In the genomic region with DNA sequence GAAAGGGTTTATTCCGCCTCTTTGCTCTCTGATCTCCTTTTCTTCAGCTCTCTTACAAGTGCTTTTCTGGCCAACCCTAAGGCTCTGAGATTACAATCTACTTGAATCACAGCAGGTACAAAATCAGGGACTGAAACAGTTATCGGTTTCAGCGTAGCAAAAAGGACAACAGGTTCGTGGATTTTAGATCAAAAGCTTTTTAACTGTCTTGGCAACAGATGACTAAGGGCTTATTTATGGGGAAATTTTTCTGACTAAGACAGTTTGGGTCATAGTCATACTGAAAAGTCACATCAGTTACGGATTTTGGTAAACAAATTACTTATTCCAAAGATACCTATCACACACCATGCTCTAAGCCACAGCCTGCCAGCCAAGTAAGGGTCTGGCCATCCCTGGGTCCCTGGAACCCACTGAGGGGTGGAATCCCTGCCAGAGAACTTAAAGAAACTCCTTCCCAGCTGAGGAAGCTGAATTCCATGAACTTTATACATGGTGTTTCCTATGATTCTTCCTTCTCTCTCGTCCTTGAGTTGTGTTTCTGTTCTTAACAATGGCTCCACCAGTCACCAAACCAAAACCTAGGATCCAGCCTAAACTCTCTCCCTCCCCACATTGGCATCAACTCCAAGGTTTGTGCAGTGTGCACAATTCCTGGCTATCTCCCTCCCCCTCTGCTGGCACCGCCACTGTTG, we compare ENCODE assay signal across 8 cellular contexts.
DNase-seq lines count a peak whose midpoint lies in the region; ATAC-seq, FAIRE-seq and TF ChIP-seq lines count a peak whose summit lies in the region.

No MANE protein-coding gene starts in this region.

- no peak for FAIRE-seq in frontal cortex (lab: Jason Lieb, UNC)

- H3K4me3 ChIP-seq in HFF-Myc (replicated peaks; ENCODE audit: low read depth, low read length) = peak overlapping the region; percentile 66

- no peaks in the 10 kb centered on the region for H3K9me3 Mint-ChIP-seq in naive B cell

- TF ChIP-seq CTCF in HFF-Myc (IDR thresholded peaks at IDR 0.05; ENCODE audit: low read depth, low read length, missing control alignments) = no peak

- no peak for ATAC-seq in naive B cell (ENCODE audit: low read depth in 2 of 2)

- no peaks in the 10 kb centered on the region for H3K27me3 Mint-ChIP-seq in naive B cell

- DNase-seq in NCI-H2227 treated with DMSO at 0.1 percent for 48 hours (lab: John Stamatoyannopoulos, UW) (peak; percentile 38), NCI-H2227 (lab: John Stamatoyannopoulos, UW; ENCODE audit: unreplicated experiment) (no peak), HFF-Myc (ENCODE audit: extremely low read depth, low read depth) (no peak), NOMO-1 treated with DMSO at 0.1 percent for 48 hours (lab: John Stamatoyannopoulos, UW; ENCODE audit: unreplicated experiment) (peak; percentile 64), caudate nucleus (lab: John Stamatoyannopoulos, UW) (no peak), naive B cell (no peak), frontal cortex (ENCODE audit: low spot score in 2 of 2) (no peak), SHP77 treated with DMSO at 0.1 percent for 48 hours (lab: John Stamatoyannopoulos, UW) (no peak)

- peak overlapping the region; percentile 64 for H3K27ac ChIP-seq in caudate nucleus (ENCODE audit: low read depth, low read length)

- peaks cover 6 to 18% of the 10 kb centered on the region in 2 donors for H3K36me3 Mint-ChIP-seq in naive B cell

- peak overlapping the region; percentile 51 to 97 (median 88) for H3K27ac Mint-ChIP-seq in naive B cell

- H3K4me3 Mint-ChIP-seq in naive B cell = peak overlapping the region; percentile 89 to 100 (median 93)

- peaks cover 54 to 74% (median 69%) of the 10 kb centered on the region in 3 donors for H3K4me1 Mint-ChIP-seq in naive B cell

Comparison
In these comparisons a context has a peak if more than half of its experiments do, and no peak if none do; other contexts are left out.
1. DNase-seq: peak in NCI-H2227 treated with DMSO at 0.1 percent for 48 hours (single experiment) and NOMO-1 treated with DMSO at 0.1 percent for 48 hours (single experiment); none in NCI-H2227 (single experiment), HFF-Myc (single experiment), caudate nucleus (0 of 61), naive B cell (single experiment), frontal cortex (0 of 2) and SHP77 treated with DMSO at 0.1 percent for 48 hours (single experiment).